In genomic region chr21:15557925-15558324, GRCh38 we compare ENCODE assay signal across 23 cellular contexts.
DNase-seq lines count a peak whose midpoint lies in the region; ATAC-seq and TF ChIP-seq lines count a peak whose summit lies in the region.
"Had no signal": no experiment of that assay in that cellular context is flagged by ENCODE, and none has a peak within 500 bp of the region (broad histone marks: within the 10 kb centered on the region; RNA-seq: fewer than 3 reads in every experiment).

No MANE protein-coding gene starts in this region.

- no peaks in the 10 kb centered on the region for H3K79me2 ChIP-seq in MM.1S (ENCODE audit: low read length)
- H3K79me2 ChIP-seq in mesendoderm (ENCODE audit: control insufficient read depth, insufficient read depth, low read length), result no peaks in the 10 kb centered on the region
- H3K79me2 ChIP-seq: hepatocyte had no signal

- H3K4me2 ChIP-seq in MM.1S (ENCODE audit: low read depth, low read length) (no peak overlapping the region), mesendoderm (ENCODE audit: low read length) (no peak overlapping the region)
- H3K4me2 ChIP-seq: GM23338, hepatocyte had no signal

- no peak overlapping the region for H3K56ac ChIP-seq in mesendoderm (ENCODE audit: low read length)

- H4K5ac ChIP-seq in mesendoderm (ENCODE audit: low read length), result no peak overlapping the region

- DNase-seq in NCI-H526 (lab: John Stamatoyannopoulos, UW) (peak; percentile 35 to 54), NCI-H526 treated with DMSO at 0.1 percent for 48 hours (lab: John Stamatoyannopoulos, UW) (no peak), MM.1S (peak; percentile 34), NCI-H82 treated with DMSO at 0.1 percent for 48 hours (lab: John Stamatoyannopoulos, UW; ENCODE audit: unreplicated experiment) (peak; percentile 79), mesendoderm (peak; percentile 34), heart right ventricle (no peak), T1000 (lab: John Stamatoyannopoulos, UW) (no peak)
- DNase-seq in stimulated activated CD4-positive, alpha-beta T cell treated with anti-CD3 and anti-CD28 coated beads, Interleukin-2, amount 100 ng/mL, for 24 hours, result no peak
- DNase-seq: activated CD4-positive, alpha-beta memory T cell treated with anti-CD3 and anti-CD28 coated beads for 36 hours; activated naive CD4-positive, alpha-beta T cell; amygdala; CD4-positive, alpha-beta T cell; EL; islet precursor cell; NCI-H1694; occipital lobe; stimulated activated CD4-positive, alpha-beta T cell treated with anti-CD3 and anti-CD28 coated beads, Interleukin-15, amount 100 ng/mL, for 24 hours had no signal

- H2AFZ ChIP-seq in MM.1S (ENCODE audit: low read length), result no peak overlapping the region
- H2AFZ ChIP-seq: GM23338, hepatocyte had no signal

- no peaks in the 10 kb centered on the region for H3K9me2 ChIP-seq in MM.1S (replicated peaks; ENCODE audit: insufficient read depth, low read length)

- H3K9ac ChIP-seq in MM.1S (ENCODE audit: low read length) (no peak overlapping the region), mesendoderm (ENCODE audit: low read length) (no peak overlapping the region)

- H3K4me3 ChIP-seq in MM.1S (ENCODE audit: low read length) (no peak overlapping the region), mesendoderm (ENCODE audit: low read length) (no peak overlapping the region), heart right ventricle (no peak overlapping the region)
- H3K4me3 ChIP-seq: GM23338, hepatocyte, lung, right atrium auricular region, thoracic aorta had no signal

- H3K27ac ChIP-seq in MM.1S (ENCODE audit: low read length) (no peak overlapping the region), mesendoderm (ENCODE audit: low read depth, low read length) (no peak overlapping the region), heart right ventricle (no peak overlapping the region)
- H3K27ac ChIP-seq: hepatocyte, right atrium auricular region, thoracic aorta had no signal

- H2AK5ac ChIP-seq in mesendoderm (ENCODE audit: low read length), result no peak overlapping the region

- H3K9me3 ChIP-seq in MM.1S (replicated peaks; ENCODE audit: insufficient read depth, low read length) (no peaks in the 10 kb centered on the region), heart right ventricle (peaks cover 0 to 12% (median 0%) of the 10 kb centered on the region in 11 donors)
- H3K9me3 ChIP-seq: right atrium auricular region, thoracic aorta had no signal

- no peaks in the 10 kb centered on the region for H3K4me1 ChIP-seq in MM.1S (ENCODE audit: low read length)
- H3K4me1 ChIP-seq in mesendoderm (ENCODE audit: control insufficient read depth, low read depth, low read length), result no peaks in the 10 kb centered on the region
- no peaks in the 10 kb centered on the region for H3K4me1 ChIP-seq in heart right ventricle
- H3K4me1 ChIP-seq: right atrium auricular region had no signal

- H3K36me3 ChIP-seq in MM.1S (replicated peaks; ENCODE audit: insufficient read depth, low read length) (no peaks in the 10 kb centered on the region), mesendoderm (ENCODE audit: control insufficient read depth, insufficient read depth, low read length) (no peaks in the 10 kb centered on the region), heart right ventricle (no peaks in the 10 kb centered on the region)
- H3K36me3 ChIP-seq: right atrium auricular region, thoracic aorta had no signal

- no peak overlapping the region for H2BK15ac ChIP-seq in mesendoderm (replicated peaks; ENCODE audit: low read depth)

- no peak overlapping the region for H2BK5ac ChIP-seq in mesendoderm (ENCODE audit: low read length)

- H3K23ac ChIP-seq in mesendoderm (ENCODE audit: low read length), result no peak overlapping the region

- ATAC-seq in heart right ventricle, result no peak
- ATAC-seq: GM23338, Right ventricle myocardium inferior had no signal

- intact Hi-C loops in heart right ventricle (cut with DNase I), result no loop called here

- H4K20me1 ChIP-seq in MM.1S (ENCODE audit: insufficient read depth, low read length), result no peaks in the 10 kb centered on the region

- no peak overlapping the region for H2BK120ac ChIP-seq in mesendoderm (ENCODE audit: low read depth, low read length)

- H3K79me1 ChIP-seq in mesendoderm (ENCODE audit: low read length), result no peaks in the 10 kb centered on the region

- H3K27me3 ChIP-seq in MM.1S (replicated peaks; ENCODE audit: insufficient read depth, low read length) (no peaks in the 10 kb centered on the region), mesendoderm (ENCODE audit: insufficient read depth, low read length, poor library complexity) (no peaks in the 10 kb centered on the region), heart right ventricle (no peaks in the 10 kb centered on the region)
- H3K27me3 ChIP-seq: hepatocyte, right atrium auricular region had no signal

- WGBS in mesendoderm (ENCODE audit: extremely low coverage, insufficient coverage, low lambda C conversion rate), result no CpG with 5 or more reads among the region's 4 CpGs
- WGBS in heart right ventricle, 2 donors, result 83 to 88% methylated on average over 4 of the region's 4 CpGs

- no peaks in the 10 kb centered on the region for H3F3A ChIP-seq in MM.1S (ENCODE audit: insufficient read depth, low read length)

- H3K4ac ChIP-seq in mesendoderm (ENCODE audit: low read depth, low read length), result no peak overlapping the region

- TF ChIP-seq CTCF in MM.1S (IDR thresholded peaks at IDR 0.05; ENCODE audit: low read length) (no peak), heart right ventricle (IDR thresholded peaks at IDR 0.05) (no peak)

- H4K8ac ChIP-seq in mesendoderm (ENCODE audit: low read depth, low read length), result no peak overlapping the region

- H3K18ac ChIP-seq in mesendoderm (ENCODE audit: low read length), result no peak overlapping the region

Comparison
In these comparisons a context has a peak if more than half of its experiments do, and no peak if none do; other contexts are left out.
1. DNase-seq: peak in NCI-H526 (2 of 2), MM.1S (single experiment), NCI-H82 treated with DMSO at 0.1 percent for 48 hours (single experiment) and mesendoderm (single experiment); none in NCI-H526 treated with DMSO at 0.1 percent for 48 hours (single experiment), stimulated activated CD4-positive, alpha-beta T cell treated with anti-CD3 and anti-CD28 coated beads, Interleukin-2, amount 100 ng/mL, for 24 hours (0 of 2), heart right ventricle (0 of 2) and T1000 (single experiment).